ENCODE assay signal across 22 cellular contexts in the genomic region with DNA sequence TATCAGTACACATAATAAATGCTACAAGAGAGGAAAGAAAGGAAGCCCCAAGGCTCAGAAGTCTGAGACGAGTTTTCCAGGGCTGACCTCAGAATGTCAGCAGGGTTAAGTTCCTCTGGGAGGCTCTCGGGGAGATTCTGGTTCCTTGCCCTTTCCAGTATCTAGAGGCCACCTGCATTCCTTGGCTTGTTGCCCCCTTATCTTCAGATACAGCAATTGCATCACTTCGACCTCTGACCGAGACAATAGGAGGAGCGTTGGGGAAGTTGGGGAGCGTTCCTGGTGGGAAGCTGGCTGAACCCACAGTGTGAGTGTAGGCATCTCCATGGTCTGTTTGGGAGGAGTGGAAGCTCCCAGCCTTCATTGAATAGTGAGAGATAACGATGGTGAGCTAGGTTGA.
"Had no signal": no experiment of that assay in that cellular context is flagged by ENCODE, and none has a peak within 500 bp of the region (broad histone marks: within the 10 kb centered on the region; RNA-seq: fewer than 3 reads in every experiment).

No MANE protein-coding gene starts in this region.

- H3K27me3 ChIP-seq: cardiac muscle cell had no signal

- DNase-seq: activated CD4-positive, alpha-beta T cell treated with anti-CD3 and anti-CD28 coated beads for 4 hours; activated CD8-positive, alpha-beta memory T cell treated with anti-CD3 and anti-CD28 coated beads, Interleukin-2, amount 50 U/mL, for 4 hours; activated CD8-positive, alpha-beta T cell treated with anti-CD3 and anti-CD28 coated beads for 36 hours; activated effector memory CD4-positive, alpha-beta T cell treated with Interleukin-2 at 50 U/mL for 16 hours; activated naive CD4-positive, alpha-beta T cell; amniotic stem cell; cerebellar nuclear complex; IMR-90; KG1; NCI-H1092; NCI-H1417; NCI-H1930; NCI-H2107; NCI-H2171 treated with DMSO at 0.1 percent for 48 hours; NCI-H345; NCI-H510A; NCI-H526 treated with DMSO at 0.1 percent for 48 hours; SIG-M5; T-helper 17 cell; T-helper 9 cell had no signal

- H3K4me3 ChIP-seq: cardiac muscle cell had no signal

- ATAC-seq: activated CD4-positive, CD25-positive, alpha-beta regulatory T cell treated with anti-CD3 and anti-CD28 coated beads, Interleukin-2, amount 50 U/mL, for 24 hours; activated CD8-positive, alpha-beta T cell treated with anti-CD3 and anti-CD28 coated beads for 36 hours; T-helper 17 cell had no signal

- H3K27ac ChIP-seq: cardiac muscle cell had no signal

- H3K36me3 ChIP-seq: cardiac muscle cell had no signal
